ENCODE assay signal across 8 cellular contexts in the genomic region with DNA sequence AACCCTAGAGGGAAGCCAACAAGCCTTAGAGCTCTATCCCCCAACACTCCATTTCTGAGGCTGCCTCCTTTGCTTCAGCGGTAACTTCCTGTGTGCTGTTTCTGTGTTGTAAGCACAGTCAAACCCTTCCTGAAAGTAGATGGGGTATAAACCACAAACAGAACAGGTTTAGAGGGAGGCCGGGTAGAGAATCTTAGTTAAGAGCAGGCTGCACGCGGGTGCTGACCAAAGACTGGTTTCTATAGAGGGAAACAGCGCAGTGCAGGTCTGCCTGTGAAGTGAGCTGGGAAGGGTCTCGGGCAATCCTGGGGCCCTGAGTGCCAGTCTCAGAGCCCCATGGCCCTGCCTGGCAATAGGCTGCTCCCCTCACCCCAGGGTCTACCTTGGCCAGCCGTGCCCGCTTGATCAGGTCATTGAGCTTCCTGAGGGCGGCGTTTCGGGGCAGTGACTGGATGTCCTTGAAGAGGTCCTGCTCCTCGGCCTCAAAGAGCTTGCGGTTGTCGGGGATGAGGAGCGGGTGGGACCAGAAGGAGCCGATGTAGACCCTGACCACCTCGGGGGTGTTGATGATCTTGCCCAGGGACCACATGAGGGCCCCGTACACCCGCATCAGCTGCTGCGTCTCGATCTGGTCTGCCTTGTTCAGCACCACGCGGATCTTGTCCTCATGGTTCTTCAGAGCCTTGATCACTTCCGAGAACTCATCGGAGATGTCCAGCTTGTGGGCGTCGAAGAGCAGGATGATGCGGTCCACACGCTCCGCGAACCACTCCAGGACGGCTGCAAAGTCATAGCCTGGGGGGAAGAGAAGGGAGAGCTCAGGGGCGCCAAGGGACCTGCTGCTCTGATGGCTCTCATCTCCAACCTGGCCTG. TPM values are rescaled to one million over a fixed set of nuclear protein-coding genes. Genes with fewer than 3 reads are reported as not detected.
DNase-seq lines count a peak whose midpoint lies in the region; ATAC-seq and TF ChIP-seq lines count a peak whose summit lies in the region.

No MANE protein-coding gene starts in this region.

- no peaks in the 10 kb centered on the region for H3K27me3 ChIP-seq in CD4-positive, alpha-beta memory T cell (ENCODE audit: insufficient read depth, low read length)
- no peaks in the 10 kb centered on the region for H3K27me3 ChIP-seq in muscle layer of colon (ENCODE audit: control insufficient read depth in 1 of 2, insufficient read depth in 2 of 2, low read length in 2 of 2)

- peak overlapping the region; percentile 85 to 93 (median 87) for H3K4me3 Mint-ChIP-seq in CD4-positive, alpha-beta memory T cell
- H3K4me3 Mint-ChIP-seq in MCF 10A (ENCODE audit: unreplicated experiment), result no peak overlapping the region

- ATAC-seq in GM19328 (IDR thresholded peaks at IDR 0.05; ENCODE audit: unreplicated experiment) (peak; percentile 68), HG03342 (IDR thresholded peaks at IDR 0.05; ENCODE audit: unreplicated experiment) (peak; percentile 70)

- POLR2A ChIA-PET in CD4-positive, alpha-beta memory T cell (lab: Charles Lee; ENCODE audit: partially characterized antibody), result interaction anchor here (0.6 to 28.8 kb wide), 19 partner anchors 4 to 692 kb away, joined by 3 to 2105 read pairs (median 6); partner anchors contain the start of genes CDC42BPG, EHD1, FAU and MAP4K2
- POLR2A ChIA-PET in MCF 10A (lab: Yijun Ruan, JAX), result interaction anchor here (0.6 to 7.8 kb wide), 3 partner anchors 17 to 130 kb away, joined by 3 to 79 read pairs (median 4); partner anchors contain the start of genes ATG2A and EHD1

- H3K4me3 ChIP-seq in CD4-positive, alpha-beta memory T cell (ENCODE audit: low read length in 2 of 2), result peak overlapping the region in 1 of 2 donors; percentile 29
- H3K4me3 ChIP-seq in muscle layer of colon (ENCODE audit: low read depth in 1 of 2, low read length in 2 of 2), result no peak overlapping the region

- no peak overlapping the region for H3K9ac ChIP-seq in muscle layer of colon (ENCODE audit: low read length)

- H3K27ac Mint-ChIP-seq in CD4-positive, alpha-beta memory T cell, result peak overlapping the region; percentile 97 to 99 (median 98)
- H3K27ac Mint-ChIP-seq in MCF 10A (ENCODE audit: low read depth, unreplicated experiment), result no peak overlapping the region

- H3K9me3 Mint-ChIP-seq in CD4-positive, alpha-beta memory T cell, result peaks cover 0 to 2% (median 0%) of the 10 kb centered on the region in 8 donors
- H3K9me3 Mint-ChIP-seq in MCF 10A (ENCODE audit: unreplicated experiment), result no peaks in the 10 kb centered on the region

- peaks cover 52 to 95% (median 75%) of the 10 kb centered on the region in 4 donors for H3K4me1 Mint-ChIP-seq in CD4-positive, alpha-beta memory T cell
- peaks cover 30% of the 10 kb centered on the region for H3K4me1 Mint-ChIP-seq in MCF 10A (ENCODE audit: insufficient read depth, unreplicated experiment)

- TF ChIP-seq CTCF in MCF 10A (IDR thresholded peaks at IDR 0.05; ENCODE audit: unreplicated experiment), result no peak

- H3K9me3 ChIP-seq in CD4-positive, alpha-beta memory T cell (ENCODE audit: control insufficient read depth in 1 of 2, low read length in 2 of 2), result no peaks in the 10 kb centered on the region
- H3K9me3 ChIP-seq in muscle layer of colon (ENCODE audit: low read length), result no peaks in the 10 kb centered on the region

- H3K4me1 ChIP-seq in CD4-positive, alpha-beta memory T cell (ENCODE audit: insufficient read depth, low read length), result peaks cover 99% of the 10 kb centered on the region
- peaks cover 69% of the 10 kb centered on the region for H3K4me1 ChIP-seq in muscle layer of colon (ENCODE audit: insufficient read depth, low read length)

- DNase-seq in CD4-positive, alpha-beta memory T cell, result peak; percentile 78 to 83 (median 79)
- peak; percentile 64 for DNase-seq in activated CD4-positive, CD25-positive, alpha-beta regulatory T cell treated with anti-CD3 and anti-CD28 coated beads, Interleukin-2, amount 50 U/mL, for 72 hours
- DNase-seq in kidney glomerular epithelial cell (lab: John Stamatoyannopoulos, UW) (no peak), MCF 10A (ENCODE audit: unreplicated experiment) (no peak), DMS79 treated with DMSO at 0.1 percent for 48 hours (lab: John Stamatoyannopoulos, UW) (no peak)

- BruUV-seq in MCF 10A (replicated peaks; lab: Mats Ljungman, UMichigan), result no TSS peak

- H3K36me3 Mint-ChIP-seq in CD4-positive, alpha-beta memory T cell, result peaks cover 39 to 48% of the 10 kb centered on the region in 2 donors
- H3K36me3 Mint-ChIP-seq in MCF 10A (ENCODE audit: insufficient read depth, unreplicated experiment), result peaks cover 22% of the 10 kb centered on the region

- H3K36me3 ChIP-seq in CD4-positive, alpha-beta memory T cell (ENCODE audit: insufficient read depth, low read length), result peaks cover 28% of the 10 kb centered on the region
- peaks cover 21% of the 10 kb centered on the region for H3K36me3 ChIP-seq in muscle layer of colon (ENCODE audit: insufficient read depth, low read length)

- H3K27ac ChIP-seq in CD4-positive, alpha-beta memory T cell (ENCODE audit: low read depth, low read length), result peak overlapping the region; percentile 67
- H3K27ac ChIP-seq in muscle layer of colon (ENCODE audit: low read depth, low read length), result peak overlapping the region; percentile 37

- intact Hi-C loops in CD4-positive, alpha-beta memory T cell (cut with micrococcal nuclease), result loop anchor here (1.0 to 2.0 kb wide), 4 partner anchors 9 to 19 kb away; partner anchors contain the start of genes CDC42BPG and EHD1
- intact Hi-C loops in MCF 10A (cut with micrococcal nuclease), result no loop called here

- no peaks in the 10 kb centered on the region for H3K27me3 Mint-ChIP-seq in CD4-positive, alpha-beta memory T cell
- H3K27me3 Mint-ChIP-seq in MCF 10A (ENCODE audit: insufficient read depth, unreplicated experiment), result no peaks in the 10 kb centered on the region

- CTCF ChIA-PET in CD4-positive, alpha-beta memory T cell (lab: Charles Lee; ENCODE audit: partially characterized antibody), result interaction anchor here (1.4 to 29.7 kb wide), 5 partner anchors 8 to 45 kb away, joined by 3 to 1245 read pairs (median 78); partner anchors contain the start of genes CDC42BPG and EHD1
- CTCF ChIA-PET in MCF 10A (lab: Yijun Ruan, JAX), result interaction anchor here (0.6 to 3.2 kb wide), 6 partner anchors 11 to 793 kb away, joined by 3 to 19 read pairs (median 4); no protein-coding TSS in a partner anchor

RNA-seq across cellular contexts. Expression of gene CDC42BPG, which starts 15.3 kb away (rescaled TPM):
- total RNA-seq in CD4-positive, alpha-beta memory T cell, result 1 to 10 TPM; 6.2 to 9.0 TPM
- under 1 TPM in 1 of 2 donors, not detected in 1; 0.62 TPM for polyA plus RNA-seq in CD4-positive, alpha-beta memory T cell
- total RNA-seq in MCF 10A (2022), result 3.0 and 3.7 TPM in 2 replicates

RNA-seq across cellular contexts. Expression of gene EHD1, which starts 18.6 kb away (rescaled TPM):
- total RNA-seq in CD4-positive, alpha-beta memory T cell, result 100 to 1,000 TPM; 268 to 279 TPM
- polyA plus RNA-seq in CD4-positive, alpha-beta memory T cell, result 100 to 1,000 TPM; 125 to 200 TPM
- total RNA-seq in MCF 10A (2022), result 67.9 and 80.6 TPM in 2 replicates

RNA-seq across cellular contexts. Expression of gene MEN1, which starts 49.4 kb away (rescaled TPM):
- 10 to 100 TPM; 41.3 to 42.7 TPM for total RNA-seq in CD4-positive, alpha-beta memory T cell
- polyA plus RNA-seq in CD4-positive, alpha-beta memory T cell, result 10 to 100 TPM; 22.4 to 42.1 TPM
- total RNA-seq in MCF 10A (2022), result 29.2 and 33.1 TPM in 2 replicates

RNA-seq across cellular contexts. Expression of gene MAP4K2, which starts 56.8 kb away (rescaled TPM):
- total RNA-seq in CD4-positive, alpha-beta memory T cell, result 100 to 1,000 TPM; 122 to 128 TPM
- 10 to 100 TPM; 32.3 to 57.2 TPM for polyA plus RNA-seq in CD4-positive, alpha-beta memory T cell
- 4.9 and 6.8 TPM in 2 replicates for total RNA-seq in MCF 10A (2022)

RNA-seq across cellular contexts. Expression of gene ATG2A, which starts 57.2 kb away (rescaled TPM):
- 10 to 100 TPM; 45.7 to 47.3 TPM for total RNA-seq in CD4-positive, alpha-beta memory T cell
- 1 to 10 TPM; 4.1 to 6.3 TPM for polyA plus RNA-seq in CD4-positive, alpha-beta memory T cell
- 28.7 and 29.9 TPM in 2 replicates for total RNA-seq in MCF 10A (2022)

Comparison
In these comparisons a context has a peak if more than half of its experiments do, and no peak if none do; other contexts are left out.
1. DNase-seq: peak in CD4-positive, alpha-beta memory T cell (5 of 5) and activated CD4-positive, CD25-positive, alpha-beta regulatory T cell treated with anti-CD3 and anti-CD28 coated beads, Interleukin-2, amount 50 U/mL, for 72 hours (single experiment); none in kidney glomerular epithelial cell (single experiment), MCF 10A (single experiment) and DMS79 treated with DMSO at 0.1 percent for 48 hours (single experiment).